12 cellular contexts compared by ENCODE assay signal in the genomic region with DNA sequence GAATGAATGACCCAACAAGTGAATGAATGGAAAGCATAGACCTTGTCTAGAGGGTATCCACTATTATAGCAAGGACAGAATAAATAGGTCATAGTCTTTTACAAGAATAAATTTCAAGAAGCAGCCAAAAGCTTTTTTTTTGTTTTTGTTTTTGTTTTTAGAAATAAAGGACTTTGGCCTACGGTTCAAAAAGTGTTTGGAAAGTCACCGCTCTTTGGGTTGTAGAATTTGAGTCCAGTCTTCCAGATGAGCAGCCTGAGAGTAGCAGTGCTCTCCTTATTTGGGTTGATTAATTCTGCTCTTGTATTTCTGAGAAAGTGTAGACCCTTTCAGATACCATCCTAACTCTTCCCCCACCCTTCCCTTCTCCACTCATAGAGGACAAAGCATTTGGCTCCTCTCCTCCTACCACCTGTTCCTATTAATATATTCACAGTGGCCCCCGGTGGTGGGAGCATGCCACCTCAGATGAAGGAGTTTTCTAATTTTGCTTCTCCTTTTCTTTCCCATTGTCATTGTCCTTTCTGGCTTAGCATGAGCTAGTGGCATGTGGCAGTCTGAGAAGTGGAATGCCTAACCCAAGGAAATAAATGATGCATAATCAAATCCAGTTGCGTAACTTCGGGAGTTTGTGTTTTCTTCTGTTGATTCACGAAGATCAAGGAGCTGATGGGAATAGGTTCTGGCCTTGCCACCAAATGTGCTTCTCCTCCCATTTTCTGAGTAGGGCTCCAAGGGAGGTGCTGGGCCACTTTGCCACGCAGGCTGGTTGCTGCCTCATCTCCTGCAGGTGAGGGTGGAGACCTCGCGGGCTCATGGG.
A peak's percentile ranks its signal among the peaks of the same experiment; 100 is the strongest.
DNase-seq lines count a peak whose midpoint lies in the region; ATAC-seq, FAIRE-seq and TF ChIP-seq lines count a peak whose summit lies in the region.
"Had no signal": no experiment of that assay in that cellular context is flagged by ENCODE, and none has a peak within 500 bp of the region (broad histone marks: within the 10 kb centered on the region; RNA-seq: fewer than 3 reads in every experiment).

No MANE protein-coding gene starts in this region.

- H3K4me3 Mint-ChIP-seq in osteocyte (ENCODE audit: unreplicated experiment), result no peak overlapping the region
- H3K4me3 Mint-ChIP-seq: CD8-positive, alpha-beta memory T cell; natural killer cell had no signal

- ATAC-seq in foreskin keratinocyte, result no peak
- ATAC-seq: natural killer cell had no signal

- H3K27ac Mint-ChIP-seq in osteocyte (ENCODE audit: unreplicated experiment), result no peak overlapping the region
- H3K27ac Mint-ChIP-seq: CD8-positive, alpha-beta memory T cell; natural killer cell had no signal

- H3K27ac ChIP-seq in foreskin keratinocyte, result no peak overlapping the region

- peaks cover 44% of the 10 kb centered on the region for H3K27me3 Mint-ChIP-seq in osteocyte (ENCODE audit: unreplicated experiment)
- H3K27me3 Mint-ChIP-seq: CD8-positive, alpha-beta memory T cell had no signal

- TF ChIP-seq CTCF in foreskin keratinocyte (conservative IDR thresholded peaks at IDR 0.05), result peak; percentile 45
- TF ChIP-seq CTCF in osteocyte (IDR thresholded peaks at IDR 0.05), result no peak

- H3K4me1 ChIP-seq in foreskin keratinocyte, result peaks cover 25% of the 10 kb centered on the region

- FAIRE-seq in HTR-8/SVneo (lab: Jason Lieb, UNC), result no peak

- in situ Hi-C loops in SK-MEL-5 (cut with HindIII; ENCODE audit: low pct_unique_long_range_greater_than_20kb, low sequenced_read_pairs), result no loop called here

- H3K27me3 ChIP-seq in foreskin keratinocyte, result no peaks in the 10 kb centered on the region

- H3K4me1 Mint-ChIP-seq in osteocyte (ENCODE audit: unreplicated experiment), result no peaks in the 10 kb centered on the region

- DNase-seq in AML-193 (lab: John Stamatoyannopoulos, UW), result peak; percentile 19 to 45
- DNase-seq in DMS153 (lab: John Stamatoyannopoulos, UW), result peak; percentile 40
- DNase-seq in SK-MEL-5 (ENCODE audit: low read depth, low spot score), result peak; percentile 24
- no peak for DNase-seq in foreskin keratinocyte
- no peak for DNase-seq in osteocyte (ENCODE audit: extremely low spot score, unreplicated experiment)
- DNase-seq in 8988T, result no peak
- DNase-seq in HTR-8/SVneo (ENCODE audit: insufficient read length, low spot score), result no peak
- DNase-seq: CD8-positive, alpha-beta memory T cell; effector CD4-positive, alpha-beta T cell; KG1; natural killer cell; SHP77 treated with DMSO at 0.1 percent for 48 hours had no signal

- no peaks in the 10 kb centered on the region for H3K9me3 Mint-ChIP-seq in osteocyte (ENCODE audit: unreplicated experiment)

- H3K36me3 Mint-ChIP-seq in osteocyte (ENCODE audit: unreplicated experiment), result no peaks in the 10 kb centered on the region
- H3K36me3 Mint-ChIP-seq: natural killer cell had no signal

Comparison
In these comparisons a context has a peak if more than half of its experiments do, and no peak if none do; other contexts are left out.
1. DNase-seq: peak in AML-193 (2 of 2), DMS153 (single experiment) and SK-MEL-5 (single experiment); none in foreskin keratinocyte (0 of 2), osteocyte (single experiment), 8988T (single experiment) and HTR-8/SVneo (single experiment).